ENCODE assay signal across 9 cellular contexts in genomic region chr18:58670561-58671121, GRCh38. TPM values are rescaled to one million over a fixed set of nuclear protein-coding genes. Genes with fewer than 3 reads are reported as not detected.
DNase-seq lines count a peak whose midpoint lies in the region; ATAC-seq and TF ChIP-seq lines count a peak whose summit lies in the region.
"Had no signal": no experiment of that assay in that cellular context is flagged by ENCODE, and none has a peak within 500 bp of the region (broad histone marks: within the 10 kb centered on the region; RNA-seq: fewer than 3 reads in every experiment).

No MANE protein-coding gene starts in this region.

- H3K79me2 ChIP-seq in H9 (ENCODE audit: insufficient read depth, low read length): peaks cover 2% of the 10 kb centered on the region; the same call in 1 of the 2 replicates

- no peak overlapping the region for H3T11ph ChIP-seq in H9 (ENCODE audit: low read length)

- no peaks in the 10 kb centered on the region for H3K36me3 ChIP-seq in gastrocnemius medialis

- H3K27me3 ChIP-seq in H9 (ENCODE audit: insufficient read depth, low read length): no peaks in the 10 kb centered on the region
- no peaks in the 10 kb centered on the region for H3K27me3 ChIP-seq in foreskin keratinocyte
- no peaks in the 10 kb centered on the region for H3K27me3 ChIP-seq in gastrocnemius medialis

- no peak overlapping the region for H2BK120ac ChIP-seq in H9 (ENCODE audit: low read depth, low read length, poor library complexity, severe bottlenecking)

- no peak overlapping the region for H4K8ac ChIP-seq in H9 (replicated peaks; ENCODE audit: insufficient read length, low read depth, low read length)

- TF ChIP-seq CTCF in H9 (conservative IDR thresholded peaks at IDR 0.05): no peak
- no peak for TF ChIP-seq CTCF in foreskin keratinocyte (conservative IDR thresholded peaks at IDR 0.05)
- TF ChIP-seq CTCF in gastrocnemius medialis (IDR thresholded peaks at IDR 0.05 in 4 of 5, conservative IDR thresholded peaks at IDR 0.05 in 1 of 5): no peak

- H3K23ac ChIP-seq in H9 (ENCODE audit: insufficient read length, low read depth, low read length): no peak overlapping the region

- WGBS in H9 (ENCODE audit: extremely low coverage, insufficient read length, low lambda C conversion rate): no CpG with 5 or more reads among the region's 25 CpGs

- intact Hi-C loops in gastrocnemius medialis (cut with DNase I; ENCODE audit: low total_unique reads): loop anchor here (2.0 to 5.0 kb wide), 2 partner anchors 34 to 1038 kb away; no protein-coding TSS in a partner anchor

- H3K9ac ChIP-seq in H9 (ENCODE audit: extremely low read depth, insufficient read length, low read length): peak overlapping the region; percentile 53

- peak overlapping the region; percentile 61 for H3K14ac ChIP-seq in H9 (ENCODE audit: insufficient read depth, low read length)

- H3K27ac Mint-ChIP-seq in H9: peak overlapping the region; percentile 15 to 80 (median 68); a peak in 3 of 7 replicates

- H3K23me2 ChIP-seq in H9 (ENCODE audit: insufficient read length, low read depth, low read length, poor library complexity, severe bottlenecking): peaks cover 12% of the 10 kb centered on the region

- no peak overlapping the region for H2AFZ ChIP-seq in H9 (ENCODE audit: low read length)

- H3K56ac ChIP-seq in H9 (ENCODE audit: insufficient read length, low read depth, low read length): no peak overlapping the region

- ATAC-seq in foreskin keratinocyte (peak; percentile 1), gastrocnemius medialis (peak in 1 of 2 donors; percentile 52), HG03280 (IDR thresholded peaks at IDR 0.05; ENCODE audit: unreplicated experiment) (no peak), GM18520 (IDR thresholded peaks at IDR 0.05; ENCODE audit: unreplicated experiment) (no peak)

- peaks cover 20 to 29% of the 10 kb centered on the region in 2 experiments for H3K4me1 Mint-ChIP-seq in H9

- peak overlapping the region; percentile 9 for H3K27ac ChIP-seq in H9 (ENCODE audit: insufficient read length, low read depth, low read length)
- H3K27ac ChIP-seq in foreskin keratinocyte: peak overlapping the region; percentile 56
- peak overlapping the region; percentile 86 to 96 (median 94) for H3K27ac ChIP-seq in gastrocnemius medialis

- H3K9me3 ChIP-seq in H9 (ENCODE audit: control insufficient read depth, low read depth, low read length) (no peaks in the 10 kb centered on the region), gastrocnemius medialis (no peaks in the 10 kb centered on the region)

- H3K9me3 Mint-ChIP-seq in H9: no peaks in the 10 kb centered on the region

- no peak overlapping the region for H2BK15ac ChIP-seq in H9 (ENCODE audit: low read depth, low read length)

- no peaks in the 10 kb centered on the region for H4K20me1 ChIP-seq in H9 (ENCODE audit: control insufficient read depth, insufficient read depth, insufficient read length)

- H3K79me1 ChIP-seq in H9 (ENCODE audit: insufficient read depth, low read depth, low read length, poor library complexity, severe bottlenecking): peaks cover 3% of the 10 kb centered on the region

- H4K91ac ChIP-seq in H9 (ENCODE audit: insufficient read length, low read depth, low read length): no peak overlapping the region

- H3K36me3 Mint-ChIP-seq in H9 (ENCODE audit: insufficient read depth in 1 of 3, low read depth in 3 of 3): peaks cover 0 to 8% (median 2%) of the 10 kb centered on the region in 3 experiments; a peak in 3 of 7 replicates

- no peak overlapping the region for H2BK12ac ChIP-seq in H9 (ENCODE audit: insufficient read length, low read depth, low read length)

- H3K4me1 ChIP-seq in H9 (ENCODE audit: insufficient read depth, low read length) (peaks cover 2% of the 10 kb centered on the region; the same call in 1 of the 2 replicates), foreskin keratinocyte (peaks cover 25% of the 10 kb centered on the region), gastrocnemius medialis (peaks cover 13 to 22% of the 10 kb centered on the region in 2 donors)

- no peak overlapping the region for H3K4ac ChIP-seq in H9 (ENCODE audit: low read depth, low read length)

- DNase-seq in AG20443 (ENCODE audit: low spot score) (peak; percentile 24), H9 (no peak), SKM-1 treated with dmso at 0.1 percent for 144 hours (lab: John Stamatoyannopoulos, UW; ENCODE audit: unreplicated experiment) (peak; percentile 83), foreskin keratinocyte (no peak), gastrocnemius medialis (no peak)
- no peak for DNase-seq in activated CD4-positive, CD25-positive, alpha-beta regulatory T cell treated with anti-CD3 and anti-CD28 coated beads, Interleukin-2, amount 50 U/mL, for 72 hours

- in situ Hi-C loops in gastrocnemius medialis (cut with MboI; ENCODE audit: low sequenced_read_pairs in 4 of 4): loop anchor here in 3 of 4 donors (10.0 to 25.0 kb wide), 2 partner anchors 94 to 133 kb away; no protein-coding TSS in a partner anchor

- H3K18ac ChIP-seq in H9 (ENCODE audit: insufficient read length, low read depth, low read length): peak overlapping the region; percentile 31

- H3K27me3 Mint-ChIP-seq in H9 (ENCODE audit: low read depth): peaks cover 8% of the 10 kb centered on the region

- no peak for TF ChIP-seq POLR2A in gastrocnemius medialis (IDR thresholded peaks at IDR 0.05)

- H2AK5ac ChIP-seq in H9 (ENCODE audit: insufficient read length, low read length): no peak overlapping the region

- peak overlapping the region; percentile 65 for H3K4me2 ChIP-seq in H9 (ENCODE audit: insufficient read depth, insufficient read length, low read length)

- H2BK20ac ChIP-seq in H9 (ENCODE audit: low read depth, low read length, poor library complexity, severe bottlenecking): no peak overlapping the region

- no peak overlapping the region for H4K5ac ChIP-seq in H9 (ENCODE audit: insufficient read length, low read depth, low read length)

- H3K4me3 Mint-ChIP-seq in H9: peak overlapping the region; percentile 73 to 86

- H3K4me3 ChIP-seq in gastrocnemius medialis: peak overlapping the region; percentile 58 to 68 (median 66)

- H2BK5ac ChIP-seq in H9 (ENCODE audit: insufficient read length, low read length): no peak overlapping the region

RNA-seq across cellular contexts. Expression of gene MALT1, which starts 0.6 kb away (rescaled TPM):
- 18.0 and 18.1 TPM in 2 replicates for total RNA-seq in H9 (2021)
- 28.4 and 31.6 TPM in 2 replicates for total RNA-seq in foreskin keratinocyte
- polyA plus RNA-seq in foreskin keratinocyte: 11.0 and 13.0 TPM in 2 replicates
- total RNA-seq in gastrocnemius medialis: 10 to 100 TPM in 3 of 4 donors, 1 to 10 TPM in 1; 9.9 to 24.8 (median 12.9) TPM

RNA-seq across cellular contexts. Expression of gene ALPK2, which starts 41.8 kb away (rescaled TPM):
- total RNA-seq in H9 (2021) (0.37 and 0.50 TPM in 2 replicates), foreskin keratinocyte (0.07 and 0.27 TPM in 2 replicates), gastrocnemius medialis (10 to 100 TPM; 46.6 to 81.5 (median 58.4) TPM)
- 0.02 TPM in 2 replicates for polyA plus RNA-seq in foreskin keratinocyte
- total RNA-seq: pulmonary artery endothelial cell had no signal

Comparison
In these comparisons a context has a peak if more than half of its experiments do, and no peak if none do; other contexts are left out.
1. DNase-seq: peak in AG20443 (single experiment) and SKM-1 treated with dmso at 0.1 percent for 144 hours (single experiment); none in H9 (single experiment), foreskin keratinocyte (0 of 2), gastrocnemius medialis (0 of 2) and activated CD4-positive, CD25-positive, alpha-beta regulatory T cell treated with anti-CD3 and anti-CD28 coated beads, Interleukin-2, amount 50 U/mL, for 72 hours (single experiment).
2. H3K27ac ChIP-seq: peak in every context shown above with its lines; median percentile 94 in gastrocnemius medialis; 56 in foreskin keratinocyte; 9 in H9.
3. RNA of gene ALPK2, which starts 41.8 kb away (total RNA-seq): 46.6 to 81.5 TPM in gastrocnemius medialis; 0.37 to 0.50 TPM in H9 and 0.07 to 0.27 TPM in foreskin keratinocyte; every median in the first group is over 10 times any median in the second.